ENCODE assay signal across 13 cellular contexts in the genomic region with DNA sequence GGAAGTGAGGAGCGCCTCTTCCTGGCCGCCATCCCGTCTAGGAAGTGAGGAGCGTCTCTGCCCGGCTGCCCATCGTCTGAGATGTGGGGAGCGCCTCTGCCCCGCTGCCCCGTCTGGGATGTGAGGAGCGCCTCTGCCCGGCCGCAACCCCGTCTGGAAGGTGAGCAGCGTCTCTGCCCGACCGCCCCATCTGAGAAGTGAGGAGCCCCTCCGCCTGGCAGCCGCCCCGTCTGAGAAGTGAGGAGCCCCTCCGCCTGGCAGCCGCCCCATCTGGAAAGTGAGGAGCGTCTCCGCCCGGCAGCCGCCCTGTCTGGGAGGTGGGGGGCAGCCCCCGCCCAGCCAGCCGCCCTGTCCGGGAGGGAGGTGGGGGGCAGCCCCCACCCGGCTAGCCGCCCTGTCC. TPM values are rescaled to one million over a fixed set of nuclear protein-coding genes. Genes with fewer than 3 reads are reported as not detected.
"Had no signal": no experiment of that assay in that cellular context is flagged by ENCODE, and none has a peak within 500 bp of the region (broad histone marks: within the 10 kb centered on the region; RNA-seq: fewer than 3 reads in every experiment).

No MANE protein-coding gene starts in this region.

RNA-seq across cellular contexts. Expression of a gene that starts 14.4 kb away (rescaled TPM):
- total RNA-seq: activated B cell treated with CpG ODN at 0.5 μM for 24 hours; activated CD4-positive, alpha-beta memory T cell treated with anti-CD3 and anti-CD28 coated beads for 36 hours; activated CD4-positive, alpha-beta memory T cell treated with anti-CD3 and anti-CD28 coated beads, Interleukin-2, amount 10 ng/mL, durations not matched to agents 7 days and 5 days; activated CD4-positive, alpha-beta T cell treated with anti-CD3 and anti-CD28 coated beads for 36 hours; activated CD4-positive, alpha-beta T cell treated with anti-CD3 and anti-CD28 coated beads, Interleukin-2, amount 10 ng/mL, durations not matched to agents 24 days and 14 days; activated CD4-positive, alpha-beta T cell treated with anti-CD3 and anti-CD28 coated beads, Interleukin-2, amount 10 ng/mL, durations not matched to agents 7 days and 5 days; activated CD8-positive, alpha-beta memory T cell treated with anti-CD3 and anti-CD28 coated beads for 36 hours; activated CD8-positive, alpha-beta memory T cell treated with anti-CD3 and anti-CD28 coated beads, Interleukin-2, amount 10 ng/mL, durations not matched to agents 7 days and 5 days; activated CD8-positive, alpha-beta T cell treated with anti-CD3 and anti-CD28 coated beads, Interleukin-2, amount 10 ng/mL, durations not matched to agents 7 days and 5 days; T-cell; T-helper 1 cell treated with Interleukin-12 subunit alpha and Interleukin-12 subunit beta and Interleukin-4 antibody, amounts not matched to agents 30 ng/mL and 1 ng/mL, for 36 hours; T-helper 17 cell; WTC11 had no signal

RNA-seq across cellular contexts. Expression of a gene that starts 27.0 kb away (rescaled TPM):
- total RNA-seq: activated B cell treated with CpG ODN at 0.5 μM for 24 hours; activated CD4-positive, alpha-beta memory T cell treated with anti-CD3 and anti-CD28 coated beads for 36 hours; activated CD4-positive, alpha-beta memory T cell treated with anti-CD3 and anti-CD28 coated beads, Interleukin-2, amount 10 ng/mL, durations not matched to agents 7 days and 5 days; activated CD4-positive, alpha-beta T cell treated with anti-CD3 and anti-CD28 coated beads, Interleukin-2, amount 10 ng/mL, durations not matched to agents 7 days and 5 days; activated CD8-positive, alpha-beta memory T cell treated with anti-CD3 and anti-CD28 coated beads, Interleukin-2, amount 10 ng/mL, durations not matched to agents 7 days and 5 days; activated CD8-positive, alpha-beta T cell treated with anti-CD3 and anti-CD28 coated beads, Interleukin-2, amount 10 ng/mL, durations not matched to agents 7 days and 5 days; T-helper 1 cell treated with Interleukin-12 subunit alpha and Interleukin-12 subunit beta and Interleukin-4 antibody, amounts not matched to agents 30 ng/mL and 1 ng/mL, for 36 hours; WTC11 had no signal
